ENCODE assay signal across 26 cellular contexts in genomic region chr11:98099371-98099770, GRCh38.
"Had no signal": no experiment of that assay in that cellular context is flagged by ENCODE, and none has a peak within 500 bp of the region (broad histone marks: within the 10 kb centered on the region; RNA-seq: fewer than 3 reads in every experiment).

No MANE protein-coding gene starts in this region.

- DNase-seq: effector memory CD8-positive, alpha-beta T cell; erythroblast; heart left ventricle; hippocampal formation; left colon; left ventricle myocardium superior; mesendoderm; naive B cell; occipital lobe; pancreas; retina; right lobe of liver; spleen; stimulated activated CD4-positive, alpha-beta T cell treated with anti-CD3 and anti-CD28 coated beads, Interleukin-15, amount 100 ng/mL, for 24 hours; stimulated activated CD4-positive, alpha-beta T cell treated with anti-CD3 and anti-CD28 coated beads, Interleukin-1b, Interleukin-23, amount 100 ng/mL, for 48 hours; stimulated activated CD4-positive, alpha-beta T cell treated with anti-CD3 and anti-CD28 coated beads, Interleukin-4, amount 100 ng/mL, for 24 hours; testis had no signal

- H3K27ac ChIP-seq: heart left ventricle, pancreas, prostate gland, right lobe of liver, spleen, testis, tibial nerve had no signal

- H3K4me3 Mint-ChIP-seq: dendritic cell treated with granulocyte-macrophage colony-stimulating factor and Interleukin-4, amounts not matched to agents 40 ng/mL and 50 ng/mL, for 4 days; effector memory CD8-positive, alpha-beta T cell; naive B cell; nephron; stimulated activated memory B cell treated with anti-CD40 and anti-IgM and Interleukin-4, amounts not matched to agents 10 μg/mL and 1 μg/mL and 100 μg/mL, for 72 hours; stimulated activated naive CD8-positive, alpha-beta T cell treated with anti-CD3 and anti-CD28 coated beads, Interleukin-15, Interleukin-2, amounts not matched to agents 100 ng/mL and 50 ng/mL, for 24 hours had no signal

- H3K36me3 ChIP-seq: heart left ventricle, pancreas, prostate gland, right lobe of liver, spleen, tibial nerve had no signal

- ATAC-seq: effector memory CD8-positive, alpha-beta T cell; heart left ventricle; left colon; left ventricle myocardium superior; pancreas; right lobe of liver; stimulated activated memory B cell treated with anti-CD40 and anti-IgM and Interleukin-4, amounts not matched to agents 10 μg/mL and 1 μg/mL and 100 μg/mL, for 72 hours had no signal

- H3K4me1 ChIP-seq: heart left ventricle, pancreas, prostate gland, right lobe of liver, spleen, testis, tibial nerve had no signal

- H3K4me1 Mint-ChIP-seq: naive B cell; nephron; stimulated activated memory B cell treated with anti-CD40 and anti-IgM and Interleukin-4, amounts not matched to agents 10 μg/mL and 1 μg/mL and 100 μg/mL, for 72 hours had no signal

- H3K36me3 Mint-ChIP-seq: naive B cell; stimulated activated memory B cell treated with anti-CD40 and anti-IgM and Interleukin-4, amounts not matched to agents 10 μg/mL and 1 μg/mL and 100 μg/mL, for 72 hours had no signal

- H3K27me3 Mint-ChIP-seq: dendritic cell treated with granulocyte-macrophage colony-stimulating factor and Interleukin-4, amounts not matched to agents 40 ng/mL and 50 ng/mL, for 4 days; effector memory CD8-positive, alpha-beta T cell; naive B cell; stimulated activated memory B cell treated with anti-CD40 and anti-IgM and Interleukin-4, amounts not matched to agents 10 μg/mL and 1 μg/mL and 100 μg/mL, for 72 hours; stimulated activated naive CD8-positive, alpha-beta T cell treated with anti-CD3 and anti-CD28 coated beads, Interleukin-15, Interleukin-2, amounts not matched to agents 100 ng/mL and 50 ng/mL, for 24 hours had no signal

- H3K27me3 ChIP-seq: heart left ventricle, pancreas, right lobe of liver, spleen, testis, tibial nerve had no signal

- FAIRE-seq: colon, frontal cortex, pancreas had no signal

- H3K4me3 ChIP-seq: heart left ventricle, lung, pancreas, prostate gland, right lobe of liver, spleen, testis, tibial nerve had no signal

- H3K27ac Mint-ChIP-seq: dendritic cell treated with granulocyte-macrophage colony-stimulating factor and Interleukin-4, amounts not matched to agents 40 ng/mL and 50 ng/mL, for 4 days; effector memory CD8-positive, alpha-beta T cell; naive B cell; nephron; stimulated activated memory B cell treated with anti-CD40 and anti-IgM and Interleukin-4, amounts not matched to agents 10 μg/mL and 1 μg/mL and 100 μg/mL, for 72 hours; stimulated activated naive CD8-positive, alpha-beta T cell treated with anti-CD3 and anti-CD28 coated beads, Interleukin-15, Interleukin-2, amounts not matched to agents 100 ng/mL and 50 ng/mL, for 24 hours had no signal

- H3K9me3 ChIP-seq: heart left ventricle, pancreas, prostate gland, right lobe of liver, testis, tibial nerve had no signal
